Comparison of ENCODE assay signal across 1 cellular context in the genomic region with DNA sequence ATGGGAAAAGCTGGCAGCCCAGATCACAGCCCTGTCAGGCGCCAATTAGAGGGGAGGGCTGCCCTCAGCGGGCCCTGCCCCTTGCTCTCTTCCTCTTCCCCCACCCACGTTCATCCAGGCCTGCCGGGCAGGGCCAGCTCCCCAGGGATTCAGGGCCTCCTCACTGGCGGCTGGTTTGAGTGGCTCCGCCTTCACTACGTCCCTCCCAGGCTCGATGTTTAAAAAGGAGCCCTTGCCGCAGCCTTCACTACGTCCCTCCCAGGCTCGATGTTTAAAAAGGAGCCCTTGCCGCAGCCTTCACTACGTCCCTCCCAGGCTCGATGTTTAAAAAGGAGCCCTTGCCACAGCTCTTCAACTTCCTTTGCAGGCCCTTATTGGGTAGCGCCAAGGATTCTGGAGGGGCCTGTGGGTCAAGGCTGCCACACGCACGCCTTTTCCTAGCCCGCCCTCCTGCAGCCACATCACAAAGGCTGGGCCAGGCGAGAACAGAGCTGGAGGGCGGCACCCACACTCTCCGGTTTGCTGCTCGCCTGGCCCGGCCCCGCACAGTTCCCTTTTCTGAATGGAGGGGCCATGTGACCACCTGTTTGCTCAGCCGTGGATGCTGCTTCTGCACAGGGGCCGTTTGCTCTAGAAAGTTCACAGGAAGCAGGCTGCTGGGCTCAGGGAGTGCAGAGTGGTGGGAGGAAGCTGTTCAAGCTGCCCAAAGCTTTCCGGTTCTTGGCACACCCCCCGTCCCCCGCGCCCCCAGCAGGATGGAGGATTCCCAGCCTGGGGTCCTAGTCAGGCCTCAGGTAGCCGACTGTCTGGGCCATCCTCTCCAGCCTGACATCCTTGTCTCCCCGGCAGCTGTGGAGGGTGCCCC.
TF ChIP-seq lines count a peak whose summit lies in the region.

No MANE protein-coding gene starts in this region.

TF ChIP-seq in HepG2, 621 proteins besides CTCF, POLR2A, EP300 and RAD21 (continued from another document and continues in another):
- TF ChIP-seq GMEB2 (CRISPR knock-in tag; IDR thresholded peaks at IDR 0.05; ENCODE audit: low read depth) (no peak), ESRRA (CRISPR knock-in tag; IDR thresholded peaks at IDR 0.05; ENCODE audit: low read depth) (peak; percentile 71; the same call in 1 of the 2 replicates), HNRNPK (IDR thresholded peaks at IDR 0.05; ENCODE audit: low read depth, low read length, poor library complexity, severe bottlenecking) (no peak), IKZF4 (CRISPR knock-in tag; IDR thresholded peaks at IDR 0.05; ENCODE audit: borderline replicate concordance, low read depth, not compliant biosample characterization) (peak; percentile 73), TCF7 (IDR thresholded peaks at IDR 0.05; ENCODE audit: low read depth) (peak; percentile 61; the same call in 1 of the 2 replicates), ZNF644 (CRISPR knock-in tag; IDR thresholded peaks at IDR 0.05; ENCODE audit: low read depth) (no peak), MEIS2 (CRISPR knock-in tag; IDR thresholded peaks at IDR 0.05) (peak; percentile 91), CBX1 (IDR thresholded peaks at IDR 0.05; ENCODE audit: low read depth) (peak; percentile 97), BCLAF1 (IDR thresholded peaks at IDR 0.05) (no peak), ZFP82 (CRISPR knock-in tag; IDR thresholded peaks at IDR 0.05; ENCODE audit: borderline replicate concordance) (peak; percentile 95), SNAPC4 (CRISPR knock-in tag; IDR thresholded peaks at IDR 0.05) (no peak), ZNF10 (CRISPR knock-in tag; IDR thresholded peaks at IDR 0.05; ENCODE audit: borderline replicate concordance, low read depth) (no peak), STAG1 (CRISPR knock-in tag; IDR thresholded peaks at IDR 0.05) (peak; percentile 31), RNF219 (CRISPR knock-in tag; IDR thresholded peaks at IDR 0.05) (peak; percentile 54; the same call in 1 of the 2 replicates), GRHL1 (CRISPR knock-in tag; conservative IDR thresholded peaks at IDR 0.05) (no peak), MYNN (CRISPR knock-in tag; IDR thresholded peaks at IDR 0.05; ENCODE audit: low read depth) (no peak), SNAI1 (CRISPR knock-in tag; IDR thresholded peaks at IDR 0.05; ENCODE audit: borderline replicate concordance) (peak; percentile 88; the same call in 1 of the 2 replicates), ZBTB21 (CRISPR knock-in tag; IDR thresholded peaks at IDR 0.05) (no peak; the same call in 1 of the 2 replicates), ZNF670 (CRISPR knock-in tag; IDR thresholded peaks at IDR 0.05; ENCODE audit: borderline replicate concordance) (peak; percentile 94), ZNF326 (CRISPR knock-in tag; IDR thresholded peaks at IDR 0.05; ENCODE audit: borderline replicate concordance) (0 out of 2 replicates have a peak, but pooled peaks have one; percentile 41), FOXO1 (CRISPR knock-in tag; IDR thresholded peaks at IDR 0.05) (0 out of 2 replicates have a peak, but pooled peaks have one; percentile 53), AFF4 (CRISPR knock-in tag; IDR thresholded peaks at IDR 0.05) (no peak; the same call in 1 of the 2 replicates), ARHGAP35 (CRISPR knock-in tag; IDR thresholded peaks at IDR 0.05; ENCODE audit: borderline replicate concordance) (peak; percentile 99), NFYB (CRISPR knock-in tag; IDR thresholded peaks at IDR 0.05) (no peak; the same call in none of the 2 replicates)
- TF ChIP-seq, protein P1, sequence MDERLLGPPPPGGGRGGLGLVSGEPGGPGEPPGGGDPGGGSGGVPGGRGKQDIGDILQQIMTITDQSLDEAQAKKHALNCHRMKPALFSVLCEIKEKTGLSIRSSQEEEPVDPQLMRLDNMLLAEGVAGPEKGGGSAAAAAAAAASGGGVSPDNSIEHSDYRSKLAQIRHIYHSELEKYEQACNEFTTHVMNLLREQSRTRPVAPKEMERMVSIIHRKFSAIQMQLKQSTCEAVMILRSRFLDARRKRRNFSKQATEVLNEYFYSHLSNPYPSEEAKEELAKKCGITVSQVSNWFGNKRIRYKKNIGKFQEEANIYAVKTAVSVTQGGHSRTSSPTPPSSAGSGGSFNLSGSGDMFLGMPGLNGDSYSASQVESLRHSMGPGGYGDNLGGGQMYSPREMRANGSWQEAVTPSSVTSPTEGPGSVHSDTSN (CRISPR knock-in tag; IDR thresholded peaks at IDR 0.05), result 0 out of 2 replicates have a peak, but pooled peaks have one; percentile 19
- TF ChIP-seq, protein P2, sequence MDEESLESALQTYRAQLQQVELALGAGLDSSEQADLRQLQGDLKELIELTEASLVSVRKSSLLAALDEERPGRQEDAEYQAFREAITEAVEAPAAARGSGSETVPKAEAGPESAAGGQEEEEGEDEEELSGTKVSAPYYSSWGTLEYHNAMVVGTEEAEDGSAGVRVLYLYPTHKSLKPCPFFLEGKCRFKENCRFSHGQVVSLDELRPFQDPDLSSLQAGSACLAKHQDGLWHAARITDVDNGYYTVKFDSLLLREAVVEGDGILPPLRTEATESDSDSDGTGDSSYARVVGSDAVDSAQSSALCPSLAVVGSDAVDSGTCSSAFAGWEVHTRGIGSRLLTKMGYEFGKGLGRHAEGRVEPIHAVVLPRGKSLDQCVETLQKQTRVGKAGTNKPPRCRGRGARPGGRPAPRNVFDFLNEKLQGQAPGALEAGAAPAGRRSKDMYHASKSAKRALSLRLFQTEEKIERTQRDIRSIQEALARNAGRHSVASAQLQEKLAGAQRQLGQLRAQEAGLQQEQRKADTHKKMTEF (CRISPR knock-in tag; IDR thresholded peaks at IDR 0.05), result peak; percentile 94
